In the genomic region with DNA sequence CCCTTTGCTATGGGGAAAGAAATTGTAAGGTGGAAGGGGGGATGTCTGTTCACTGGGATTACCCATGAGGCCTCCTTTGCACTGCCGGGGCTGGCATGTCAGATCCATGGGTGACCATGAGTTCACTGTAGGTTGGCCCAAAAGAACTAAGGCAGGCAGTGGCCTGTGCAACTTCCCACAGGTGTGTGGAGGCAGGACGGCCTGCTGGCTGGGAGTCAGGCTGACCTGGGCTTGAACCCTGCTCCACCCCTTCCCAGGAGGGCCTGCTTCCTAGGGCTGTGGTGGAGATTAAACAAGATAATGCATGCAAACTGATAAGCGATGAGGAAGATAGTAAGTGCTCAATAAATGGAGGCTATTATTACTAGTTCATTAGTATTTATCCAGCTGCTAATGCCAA, we compare ENCODE assay signal across 27 cellular contexts.
"Had no signal": no experiment of that assay in that cellular context is flagged by ENCODE, and none has a peak within 500 bp of the region (broad histone marks: within the 10 kb centered on the region; RNA-seq: fewer than 3 reads in every experiment).

No MANE protein-coding gene starts in this region.

- H3K4me3 ChIP-seq: left lung, lung, ovary, prostate gland, skin epidermis, stomach, testis, thyroid gland, transverse colon, upper lobe of left lung, vagina had no signal

- H3K27me3 ChIP-seq: ovary, stomach, testis, thyroid gland, transverse colon, upper lobe of left lung, vagina had no signal

- H3K4me1 ChIP-seq: left lung, prostate gland, testis, thyroid gland, upper lobe of left lung had no signal

- H3K9me3 ChIP-seq: left lung, ovary, prostate gland, stomach, testis, thyroid gland, transverse colon, upper lobe of left lung, vagina had no signal

- DNase-seq: hypothalamus; immature natural killer cell; kidney; left colon; left lung; mesendoderm; naive thymus-derived CD4-positive, alpha-beta T cell; ovary; retina; right cardiac atrium; stimulated activated CD4-positive, alpha-beta T cell treated with anti-CD3 and anti-CD28 coated beads, Interleukin-12 subunit alpha, Interleukin-12 subunit beta, amount 100 ng/mL, for 4 hours; stimulated activated CD4-positive, alpha-beta T cell treated with anti-CD3 and anti-CD28 coated beads, Interleukin-15, amount 100 ng/mL, for 24 hours; stimulated activated CD4-positive, alpha-beta T cell treated with anti-CD3 and anti-CD28 coated beads, Interleukin-2, amount 100 ng/mL, for 24 hours; stimulated activated CD4-positive, alpha-beta T cell treated with anti-CD3 and anti-CD28 coated beads, Interleukin-4, amount 100 ng/mL, for 1 hour; stimulated activated naive B cell treated with anti-CD40 and anti-IgM and Interleukin-4, amounts not matched to agents 10 μg/mL and 1 μg/mL and 100 μg/mL, for 72 hours; stimulated activated naive CD8-positive, alpha-beta T cell treated with anti-CD3 and anti-CD28 coated beads, Interleukin-15, Interleukin-2, amounts not matched to agents 100 U/mL and 50 U/mL, for 24 hours; stomach; testis; thyroid gland; transverse colon; upper lobe of left lung had no signal

- H3K27ac ChIP-seq: left lung, ovary, prostate gland, skin epidermis, testis, thyroid gland, transverse colon, upper lobe of left lung, vagina had no signal

- ATAC-seq: left colon; left lung; naive thymus-derived CD4-positive, alpha-beta T cell; right cardiac atrium; sciatic nerve; stimulated activated naive B cell treated with anti-CD40 and anti-IgM and Interleukin-4, amounts not matched to agents 10 μg/mL and 1 μg/mL and 100 μg/mL, for 72 hours; stimulated activated naive CD8-positive, alpha-beta T cell treated with anti-CD3 and anti-CD28 coated beads, Interleukin-15, Interleukin-2, amounts not matched to agents 100 U/mL and 50 U/mL, for 24 hours had no signal

- FAIRE-seq: islet of Langerhans, kidney had no signal

- H3K36me3 ChIP-seq: left lung, ovary, prostate gland, stomach, thyroid gland, transverse colon, upper lobe of left lung, vagina had no signal
